Comparison of ENCODE assay signal across 1 cellular context in the genomic region with DNA sequence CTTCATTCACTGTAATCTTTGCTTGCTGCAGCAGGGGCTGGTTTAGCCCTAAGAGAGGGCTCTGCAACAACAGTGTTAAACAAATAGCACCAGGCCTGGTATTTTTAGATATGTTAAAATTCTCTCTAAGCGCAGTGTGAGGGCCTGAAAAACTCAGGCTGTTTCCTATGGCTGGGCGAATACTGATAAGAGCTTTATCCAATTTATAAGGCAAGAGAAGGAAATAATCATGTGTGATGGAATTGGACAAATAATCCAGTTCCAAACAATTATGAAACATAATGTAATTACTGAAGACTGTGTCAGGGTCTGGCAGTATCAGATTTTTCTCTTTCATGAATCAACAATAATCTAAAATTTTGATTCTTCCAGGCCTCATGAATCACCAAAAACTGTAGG.
TF ChIP-seq lines count a peak whose summit lies in the region.

No MANE protein-coding gene starts in this region.

TF ChIP-seq in WTC11, 78 proteins besides CTCF, POLR2A, EP300 and RAD21:
- TF ChIP-seq TEAD4 (CRISPR knock-in tag; IDR thresholded peaks at IDR 0.05) (no peak), ZNF423 (CRISPR knock-in tag; IDR thresholded peaks at IDR 0.05) (no peak), JUN (CRISPR knock-in tag; IDR thresholded peaks at IDR 0.05) (no peak), SMAD3 (CRISPR knock-in tag; IDR thresholded peaks at IDR 0.05; ENCODE audit: borderline replicate concordance) (no peak), NFE2L1 (CRISPR knock-in tag; IDR thresholded peaks at IDR 0.05) (no peak), GRHL2 (CRISPR knock-in tag; IDR thresholded peaks at IDR 0.05; ENCODE audit: insufficient replicate concordance, severe bottlenecking) (no peak)
- TF ChIP-seq, protein P1, sequence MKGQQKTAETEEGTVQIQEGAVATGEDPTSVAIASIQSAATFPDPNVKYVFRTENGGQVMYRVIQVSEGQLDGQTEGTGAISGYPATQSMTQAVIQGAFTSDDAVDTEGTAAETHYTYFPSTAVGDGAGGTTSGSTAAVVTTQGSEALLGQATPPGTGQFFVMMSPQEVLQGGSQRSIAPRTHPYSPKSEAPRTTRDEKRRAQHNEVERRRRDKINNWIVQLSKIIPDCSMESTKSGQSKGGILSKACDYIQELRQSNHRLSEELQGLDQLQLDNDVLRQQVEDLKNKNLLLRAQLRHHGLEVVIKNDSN (CRISPR knock-in tag; IDR thresholded peaks at IDR 0.05) = no peak
- TF ChIP-seq, protein P2, sequence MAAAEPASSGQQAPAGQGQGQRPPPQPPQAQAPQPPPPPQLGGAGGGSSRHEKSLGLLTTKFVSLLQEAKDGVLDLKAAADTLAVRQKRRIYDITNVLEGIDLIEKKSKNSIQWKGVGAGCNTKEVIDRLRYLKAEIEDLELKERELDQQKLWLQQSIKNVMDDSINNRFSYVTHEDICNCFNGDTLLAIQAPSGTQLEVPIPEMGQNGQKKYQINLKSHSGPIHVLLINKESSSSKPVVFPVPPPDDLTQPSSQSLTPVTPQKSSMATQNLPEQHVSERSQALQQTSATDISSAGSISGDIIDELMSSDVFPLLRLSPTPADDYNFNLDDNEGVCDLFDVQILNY (CRISPR knock-in tag; IDR thresholded peaks at IDR 0.05) = no peak
- TF ChIP-seq, protein P3, sequence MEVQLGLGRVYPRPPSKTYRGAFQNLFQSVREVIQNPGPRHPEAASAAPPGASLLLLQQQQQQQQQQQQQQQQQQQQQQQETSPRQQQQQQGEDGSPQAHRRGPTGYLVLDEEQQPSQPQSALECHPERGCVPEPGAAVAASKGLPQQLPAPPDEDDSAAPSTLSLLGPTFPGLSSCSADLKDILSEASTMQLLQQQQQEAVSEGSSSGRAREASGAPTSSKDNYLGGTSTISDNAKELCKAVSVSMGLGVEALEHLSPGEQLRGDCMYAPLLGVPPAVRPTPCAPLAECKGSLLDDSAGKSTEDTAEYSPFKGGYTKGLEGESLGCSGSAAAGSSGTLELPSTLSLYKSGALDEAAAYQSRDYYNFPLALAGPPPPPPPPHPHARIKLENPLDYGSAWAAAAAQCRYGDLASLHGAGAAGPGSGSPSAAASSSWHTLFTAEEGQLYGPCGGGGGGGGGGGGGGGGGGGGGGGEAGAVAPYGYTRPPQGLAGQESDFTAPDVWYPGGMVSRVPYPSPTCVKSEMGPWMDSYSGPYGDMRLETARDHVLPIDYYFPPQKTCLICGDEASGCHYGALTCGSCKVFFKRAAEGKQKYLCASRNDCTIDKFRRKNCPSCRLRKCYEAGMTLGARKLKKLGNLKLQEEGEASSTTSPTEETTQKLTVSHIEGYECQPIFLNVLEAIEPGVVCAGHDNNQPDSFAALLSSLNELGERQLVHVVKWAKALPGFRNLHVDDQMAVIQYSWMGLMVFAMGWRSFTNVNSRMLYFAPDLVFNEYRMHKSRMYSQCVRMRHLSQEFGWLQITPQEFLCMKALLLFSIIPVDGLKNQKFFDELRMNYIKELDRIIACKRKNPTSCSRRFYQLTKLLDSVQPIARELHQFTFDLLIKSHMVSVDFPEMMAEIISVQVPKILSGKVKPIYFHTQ (CRISPR knock-in tag; IDR thresholded peaks at IDR 0.05) = no peak
